Comparison of ENCODE assay signal across 8 cellular contexts in genomic region chr3:47780727-47781325, GRCh38. TPM values are rescaled to one million over a fixed set of nuclear protein-coding genes. Genes with fewer than 3 reads are reported as not detected.
DNase-seq lines count a peak whose midpoint lies in the region; ATAC-seq, FAIRE-seq and TF ChIP-seq lines count a peak whose summit lies in the region.

No MANE protein-coding gene starts in this region.

- peak; percentile 85 for FAIRE-seq in endothelial cell of umbilical vein (lab: Jason Lieb, UNC)

- peak overlapping the region; percentile 74 for H3K27ac ChIP-seq in RWPE2 (ENCODE audit: poor library complexity, severe bottlenecking)
- peak overlapping the region; percentile 89 for H3K27ac ChIP-seq in endothelial cell of umbilical vein (ENCODE audit: insufficient read depth, low read depth, low read length)

- peak overlapping the region; percentile 99 for H3K9ac ChIP-seq in endothelial cell of umbilical vein (replicated peaks; ENCODE audit: extremely low read depth, insufficient read depth, low read length)

- peaks cover 3% of the 10 kb centered on the region for H4K20me1 ChIP-seq in endothelial cell of umbilical vein (replicated peaks; ENCODE audit: control insufficient read depth, extremely low read depth, insufficient read depth, low read length)

- H3K4me3 ChIP-seq in H7 (ENCODE audit: insufficient read depth, low read depth, low read length) (peak overlapping the region; percentile 94), RWPE2 (ENCODE audit: severe bottlenecking) (peak overlapping the region; percentile 74), endothelial cell of umbilical vein (replicated peaks in 1 of 3; ENCODE audit: insufficient read depth in 1 of 3, low read depth in 1 of 3, low read length in 3 of 3) (peak overlapping the region; percentile 69 to 95 (median 82)), neuron (ENCODE audit: low read length) (peak overlapping the region; percentile 87)

- intact Hi-C loops in endothelial cell of umbilical vein (cut with micrococcal nuclease) = loop anchor here (1.0 to 5.0 kb wide), 2 partner anchors 79 to 268 kb away; partner anchors contain the start of gene ELP6

- H3K4me2 ChIP-seq in endothelial cell of umbilical vein (ENCODE audit: insufficient read depth, low read length) = peak overlapping the region; percentile 86

- DNase-seq in CD1c-positive myeloid dendritic cell (ENCODE audit: extremely low spot score) (peak; percentile 48), H7 (no peak), RWPE2 (ENCODE audit: low spot score) (no peak), endothelial cell of umbilical vein (ENCODE audit: low read depth, low spot score) (peak; percentile 72), HPDE6-E6E7 (ENCODE audit: extremely low spot score) (no peak)

- TF ChIP-seq CTCF in RWPE2 (IDR thresholded peaks at IDR 0.05; ENCODE audit: poor library complexity, severe bottlenecking) (no peak), endothelial cell of umbilical vein (IDR thresholded peaks at IDR 0.05; ENCODE audit: extremely low read depth in 1 of 2, insufficient read depth in 1 of 2, low read depth in 1 of 2, low read length in 2 of 2) (no peak)

- POLR2A ChIA-PET in endothelial cell of umbilical vein (lab: Charles Lee) = interaction anchor here (0.7 kb wide), 1 partner anchor 420 kb away, joined by 3 read pairs; no protein-coding TSS in a partner anchor

- CTCF ChIA-PET in endothelial cell of umbilical vein (lab: Charles Lee) = interaction anchor here (1.0 kb wide), 1 partner anchor 260 kb away, joined by 3 read pairs; no protein-coding TSS in a partner anchor

- H3K36me3 ChIP-seq in H7 (replicated peaks; ENCODE audit: control insufficient read depth, insufficient read depth, low read length) = no peaks in the 10 kb centered on the region; the same call in 1 of the 2 replicates
- peaks cover 22% of the 10 kb centered on the region; the same call in 1 of the 2 replicates for H3K36me3 ChIP-seq in RWPE2 (ENCODE audit: low read depth)
- H3K36me3 ChIP-seq in endothelial cell of umbilical vein (ENCODE audit: control insufficient read depth in 2 of 2, extremely low read depth in 1 of 2, insufficient read depth in 2 of 2, low read length in 2 of 2) = no peaks in the 10 kb centered on the region
- peaks cover 13% of the 10 kb centered on the region for H3K36me3 ChIP-seq in neuron (ENCODE audit: insufficient read depth, low read length)

- H2AFZ ChIP-seq in endothelial cell of umbilical vein (ENCODE audit: low read depth, low read length) (no peak overlapping the region), neuron (ENCODE audit: low read depth, low read length) (peak overlapping the region; percentile 6)

- H3K9me3 ChIP-seq in RWPE2 (ENCODE audit: severe bottlenecking) (no peaks in the 10 kb centered on the region), endothelial cell of umbilical vein (replicated peaks; ENCODE audit: control insufficient read depth, insufficient read depth, low read length) (no peaks in the 10 kb centered on the region), neuron (ENCODE audit: low read length) (no peaks in the 10 kb centered on the region)

- peaks cover 56% of the 10 kb centered on the region for H3K79me2 ChIP-seq in endothelial cell of umbilical vein (ENCODE audit: control insufficient read depth, insufficient read depth, low read length)

- TF ChIP-seq POLR2A in endothelial cell of umbilical vein (IDR thresholded peaks at IDR 0.05; ENCODE audit: low read depth, low read length) = no peak

- BruUV-seq in endothelial cell of umbilical vein (replicated peaks; lab: Mats Ljungman, UMichigan) = TSS peak; percentile 46

- no peaks in the 10 kb centered on the region for H3K9me1 ChIP-seq in endothelial cell of umbilical vein (replicated peaks; ENCODE audit: control insufficient read depth, extremely low read depth, insufficient read depth, low read length)

- ATAC-seq in RWPE2 (ENCODE audit: low read depth) = no peak; the same call in 2 of the 3 replicates
- ATAC-seq in HG02884 (IDR thresholded peaks at IDR 0.05; ENCODE audit: unreplicated experiment) = no peak
- ATAC-seq in HG03280 (IDR thresholded peaks at IDR 0.05; ENCODE audit: unreplicated experiment) = no peak

- H3K4me1 ChIP-seq in RWPE2 (ENCODE audit: insufficient read depth, poor library complexity, severe bottlenecking) (peaks cover 9% of the 10 kb centered on the region), endothelial cell of umbilical vein (ENCODE audit: control insufficient read depth, extremely low read depth, insufficient read depth, low read length) (peaks cover 12% of the 10 kb centered on the region), neuron (ENCODE audit: insufficient read depth, low read length) (peaks cover 17% of the 10 kb centered on the region)

- H3K27me3 ChIP-seq in H7 (ENCODE audit: control insufficient read depth, insufficient read depth, low read length) (no peaks in the 10 kb centered on the region), RWPE2 (ENCODE audit: insufficient read depth, poor library complexity, severe bottlenecking) (no peaks in the 10 kb centered on the region), endothelial cell of umbilical vein (ENCODE audit: control insufficient read depth in 2 of 2, insufficient read depth in 2 of 2, low read length in 2 of 2) (no peaks in the 10 kb centered on the region), neuron (ENCODE audit: insufficient read depth, low read length) (no peaks in the 10 kb centered on the region)

- dilution Hi-C loops in endothelial cell of umbilical vein (cut with MboI; ENCODE audit: extremely low pct_ligation_motif_present, low sequenced_read_pairs) = no loop called here

TF ChIP-seq in endothelial cell of umbilical vein, 7 proteins besides CTCF, POLR2A, EP300 and RAD21:
- no peak for TF ChIP-seq MAX (IDR thresholded peaks at IDR 0.05; ENCODE audit: insufficient read depth, insufficient read length)
- no peak for TF ChIP-seq MYC (IDR thresholded peaks at IDR 0.05; ENCODE audit: low read depth, low read length)
- no peak for TF ChIP-seq POLR2AphosphoS5 (IDR thresholded peaks at IDR 0.05; ENCODE audit: insufficient read depth, low read depth, low read length)
TF ChIP-seq in endothelial cell of umbilical vein: peak in this region for 0.

RNA-seq across cellular contexts. Expression of gene SMARCC1, which starts 0.9 kb away (rescaled TPM):
- total RNA-seq in H7 (2014; rRNA removed; shearing (Covaris generic)) = 81.0 and 111 TPM in 2 replicates
- 123 and 138 TPM in 2 replicates for total RNA-seq in endothelial cell of umbilical vein
- 23.0 and 24.0 TPM in 2 replicates for polyA plus RNA-seq in endothelial cell of umbilical vein
- 23.0 and 25.6 TPM in 2 replicates for polyA plus RNA-seq in endothelial cell of umbilical vein (2011; cell fraction: cytosol; rRNA removed)
- polyA plus RNA-seq in endothelial cell of umbilical vein (2011; cell fraction: nucleus; rRNA removed) = 35.5 and 48.3 TPM in 2 replicates
- 52.6 and 70.4 TPM in 2 replicates for polyA plus RNA-seq in endothelial cell of umbilical vein (2012)
- polyA minus RNA-seq in endothelial cell of umbilical vein = 82.3 and 116 TPM in 2 replicates
- 64.7 TPM for polyA minus RNA-seq in endothelial cell of umbilical vein (2011; cell fraction: cytosol; rRNA and poly(A)+ RNA removed)
- polyA minus RNA-seq in endothelial cell of umbilical vein (2011; cell fraction: nucleus; rRNA and poly(A)+ RNA removed) = 92.0 and 92.4 TPM in 2 replicates

RNA-seq across cellular contexts. Expression of gene DHX30, which starts 22.1 kb away (rescaled TPM):
- total RNA-seq in H7 (2014; rRNA removed; shearing (Covaris generic)) = 132 and 134 TPM in 2 replicates
- 85.2 and 86.9 TPM in 2 replicates for total RNA-seq in endothelial cell of umbilical vein
- polyA plus RNA-seq in endothelial cell of umbilical vein = 79.0 and 80.1 TPM in 2 replicates
- polyA plus RNA-seq in endothelial cell of umbilical vein (2011; cell fraction: cytosol; rRNA removed) = 55.6 and 63.3 TPM in 2 replicates
- 191 and 198 TPM in 2 replicates for polyA plus RNA-seq in endothelial cell of umbilical vein (2011; cell fraction: nucleus; rRNA removed)
- polyA plus RNA-seq in endothelial cell of umbilical vein (2012) = 43.7 and 46.1 TPM in 2 replicates
- polyA minus RNA-seq in endothelial cell of umbilical vein = 76.8 and 84.6 TPM in 2 replicates
- 74.7 TPM for polyA minus RNA-seq in endothelial cell of umbilical vein (2011; cell fraction: cytosol; rRNA and poly(A)+ RNA removed)
- 80.4 and 81.4 TPM in 2 replicates for polyA minus RNA-seq in endothelial cell of umbilical vein (2011; cell fraction: nucleus; rRNA and poly(A)+ RNA removed)

Comparison
In these comparisons a context has a peak if more than half of its experiments do, and no peak if none do; other contexts are left out.
1. DNase-seq: peak in CD1c-positive myeloid dendritic cell (single experiment) and endothelial cell of umbilical vein (single experiment); none in H7 (single experiment), RWPE2 (single experiment) and HPDE6-E6E7 (single experiment).
2. Peak in every context shown above with its lines, with median percentiles within 50 percentile points of each other: H3K4me3 ChIP-seq.